In the genomic region with DNA sequence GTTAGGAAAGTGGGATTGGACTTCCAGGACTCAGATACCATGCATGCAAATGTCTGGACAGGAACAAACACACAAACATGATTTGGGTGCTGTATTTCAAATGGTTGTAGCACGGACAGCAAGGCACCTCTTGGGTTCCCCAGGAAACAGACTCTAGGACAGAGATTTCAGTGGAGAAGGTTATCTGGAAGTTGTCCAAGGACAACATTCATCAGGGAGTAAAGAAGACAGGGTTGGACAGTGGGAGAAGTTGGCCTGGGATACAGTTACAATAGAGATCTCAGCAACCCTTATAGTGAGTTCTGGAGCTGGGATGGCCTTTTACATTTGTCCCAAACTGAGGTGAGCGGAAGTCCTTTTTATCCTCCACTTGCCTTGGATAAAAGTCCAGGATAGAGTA, we compare ENCODE assay signal across 25 cellular contexts. TPM values are rescaled to one million over a fixed set of nuclear protein-coding genes. Genes with fewer than 3 reads are reported as not detected.
"Had no signal": no experiment of that assay in that cellular context is flagged by ENCODE, and none has a peak within 500 bp of the region (broad histone marks: within the 10 kb centered on the region; RNA-seq: fewer than 3 reads in every experiment).

No MANE protein-coding gene starts in this region.

- H3K27ac Mint-ChIP-seq: activated CD4-positive, alpha-beta memory T cell treated with anti-CD3 and anti-CD28 coated beads, Interleukin-2, amount 10 ng/mL, durations not matched to agents 7 days and 5 days; activated CD4-positive, alpha-beta T cell treated with anti-CD3 and anti-CD28 coated beads, Interleukin-2, amount 10 ng/mL, durations not matched to agents 24 days and 14 days; activated naive CD4-positive, alpha-beta T cell treated with anti-CD3 and anti-CD28 coated beads, Interleukin-2, amount 10 ng/mL, durations not matched to agents 7 days and 5 days; endodermal cell; naive thymus-derived CD4-positive, alpha-beta T cell; T-helper 2 cell treated with Interferon-gamma antibody and Interleukin-4, amounts not matched to agents 5 μg/mL and 100 μg/mL, for 36 hours had no signal

- H3K4me1 ChIP-seq: lower lobe of right lung, thyroid gland, upper lobe of right lung had no signal

- DNase-seq: activated CD4-positive, alpha-beta memory T cell treated with anti-CD3 and anti-CD28 coated beads, Interleukin-2, amount 10 ng/mL, durations not matched to agents 7 days and 5 days; activated CD4-positive, alpha-beta T cell treated with anti-CD3 and anti-CD28 coated beads, Interleukin-2, amount 10 ng/mL, durations not matched to agents 24 days and 14 days; activated effector memory CD4-positive, alpha-beta T cell treated with anti-CD3 and anti-CD28 coated beads, Interleukin-2, amount 50 U/mL, for 16 hours; activated naive CD4-positive, alpha-beta T cell treated with anti-CD3 and anti-CD28 coated beads, Interleukin-2, amount 10 ng/mL, durations not matched to agents 7 days and 5 days; endodermal cell; esophagus squamous epithelium; heart right ventricle; kidney; lower lobe of right lung; naive thymus-derived CD4-positive, alpha-beta T cell; stimulated activated CD4-positive, alpha-beta T cell treated with anti-CD3 and anti-CD28 coated beads, Interleukin-4, amount 100 ng/mL, for 1 hour; stimulated activated naive CD8-positive, alpha-beta T cell treated with anti-CD3 and anti-CD28 coated beads, Interleukin-15, Interleukin-2, amounts not matched to agents 100 U/mL and 50 U/mL, for 24 hours; thyroid gland; upper lobe of right lung had no signal

- H3K9me3 Mint-ChIP-seq: activated CD4-positive, alpha-beta memory T cell treated with anti-CD3 and anti-CD28 coated beads, Interleukin-2, amount 10 ng/mL, durations not matched to agents 7 days and 5 days; activated CD4-positive, alpha-beta T cell treated with anti-CD3 and anti-CD28 coated beads, Interleukin-2, amount 10 ng/mL, durations not matched to agents 24 days and 14 days; endodermal cell; T-helper 2 cell treated with Interferon-gamma antibody and Interleukin-4, amounts not matched to agents 5 μg/mL and 100 μg/mL, for 36 hours had no signal

- H3K27me3 Mint-ChIP-seq: activated CD4-positive, alpha-beta memory T cell treated with anti-CD3 and anti-CD28 coated beads, Interleukin-2, amount 10 ng/mL, durations not matched to agents 7 days and 5 days; activated CD4-positive, alpha-beta T cell treated with anti-CD3 and anti-CD28 coated beads, Interleukin-2, amount 10 ng/mL, durations not matched to agents 24 days and 14 days; activated naive CD4-positive, alpha-beta T cell treated with anti-CD3 and anti-CD28 coated beads, Interleukin-2, amount 10 ng/mL, durations not matched to agents 7 days and 5 days; naive thymus-derived CD4-positive, alpha-beta T cell had no signal

- ATAC-seq: activated CD4-positive, CD25-positive, alpha-beta regulatory T cell treated with anti-CD3 and anti-CD28 coated beads, Interleukin-2, amount 50 U/mL, for 24 hours; heart right ventricle; left lobe of liver; lower lobe of right lung; naive thymus-derived CD4-positive, alpha-beta T cell; sciatic nerve; stimulated activated naive CD8-positive, alpha-beta T cell treated with anti-CD3 and anti-CD28 coated beads, Interleukin-15, Interleukin-2, amounts not matched to agents 100 U/mL and 50 U/mL, for 24 hours; upper lobe of right lung had no signal

- H3K27ac ChIP-seq: coronary artery, esophagus squamous epithelium, heart right ventricle, lower lobe of right lung, thyroid gland, upper lobe of right lung, VCaP had no signal

- H3K36me3 Mint-ChIP-seq: activated naive CD4-positive, alpha-beta T cell treated with anti-CD3 and anti-CD28 coated beads, Interleukin-2, amount 10 ng/mL, durations not matched to agents 7 days and 5 days; naive thymus-derived CD4-positive, alpha-beta T cell had no signal

- H3K4me2 ChIP-seq: smooth muscle cell had no signal

- H3K4me3 ChIP-seq: coronary artery, esophagus squamous epithelium, heart right ventricle, lower lobe of right lung, smooth muscle cell, thyroid gland, upper lobe of right lung had no signal

- H3K4me3 Mint-ChIP-seq: activated CD4-positive, alpha-beta memory T cell treated with anti-CD3 and anti-CD28 coated beads, Interleukin-2, amount 10 ng/mL, durations not matched to agents 7 days and 5 days; activated CD4-positive, alpha-beta T cell treated with anti-CD3 and anti-CD28 coated beads, Interleukin-2, amount 10 ng/mL, durations not matched to agents 24 days and 14 days; activated naive CD4-positive, alpha-beta T cell treated with anti-CD3 and anti-CD28 coated beads, Interleukin-2, amount 10 ng/mL, durations not matched to agents 7 days and 5 days; endodermal cell; naive thymus-derived CD4-positive, alpha-beta T cell; T-helper 2 cell treated with Interferon-gamma antibody and Interleukin-4, amounts not matched to agents 5 μg/mL and 100 μg/mL, for 36 hours had no signal

- H3K4me1 Mint-ChIP-seq: activated CD4-positive, alpha-beta memory T cell treated with anti-CD3 and anti-CD28 coated beads, Interleukin-2, amount 10 ng/mL, durations not matched to agents 7 days and 5 days; activated naive CD4-positive, alpha-beta T cell treated with anti-CD3 and anti-CD28 coated beads, Interleukin-2, amount 10 ng/mL, durations not matched to agents 7 days and 5 days; naive thymus-derived CD4-positive, alpha-beta T cell had no signal

- H3K27me3 ChIP-seq: esophagus squamous epithelium, heart right ventricle, thyroid gland, upper lobe of right lung had no signal

- H3K36me3 ChIP-seq: esophagus squamous epithelium, heart right ventricle, lower lobe of right lung, thyroid gland, upper lobe of right lung had no signal

- H3K9me3 ChIP-seq: esophagus squamous epithelium, heart right ventricle, lower lobe of right lung, thyroid gland, upper lobe of right lung had no signal

RNA-seq across cellular contexts. Expression of gene TINAG, which starts 19.8 kb away (rescaled TPM):
- total RNA-seq: activated CD4-positive, alpha-beta memory T cell treated with anti-CD3 and anti-CD28 coated beads, Interleukin-2, amount 10 ng/mL, durations not matched to agents 7 days and 5 days; activated CD4-positive, alpha-beta T cell treated with anti-CD3 and anti-CD28 coated beads, Interleukin-2, amount 10 ng/mL, durations not matched to agents 24 days and 14 days; endodermal cell; esophagus squamous epithelium; fibroblast of villous mesenchyme; left lobe of liver; lower lobe of right lung; naive thymus-derived CD4-positive, alpha-beta T cell; osteoblast; posterior vena cava; smooth muscle cell; subcutaneous adipose tissue; thyroid gland; upper lobe of right lung had no signal
- polyA plus RNA-seq: naive thymus-derived CD4-positive, alpha-beta T cell; smooth muscle cell had no signal
